11 cellular contexts compared by ENCODE assay signal in genomic region chr19:3374369-3375112, GRCh38. TPM values are rescaled to one million over a fixed set of nuclear protein-coding genes. Genes with fewer than 3 reads are reported as not detected.
DNase-seq lines count a peak whose midpoint lies in the region; ATAC-seq, FAIRE-seq and TF ChIP-seq lines count a peak whose summit lies in the region.
"Had no signal": no experiment of that assay in that cellular context is flagged by ENCODE, and none has a peak within 500 bp of the region (broad histone marks: within the 10 kb centered on the region; RNA-seq: fewer than 3 reads in every experiment).

No MANE protein-coding gene starts in this region.

- no peak overlapping the region for H2BK120ac ChIP-seq in H1 (replicated peaks; ENCODE audit: low read depth, low read length)

- no peak for FAIRE-seq in H1 (lab: Jason Lieb, UNC)
- FAIRE-seq: G401.6, HTR-8/SVneo had no signal

- peaks cover 0 to 8% of the 10 kb centered on the region in 2 experiments for H4K20me1 ChIP-seq in H1 (replicated peaks in 1 of 2; ENCODE audit: control insufficient read depth in 1 of 2, insufficient read depth in 2 of 2, low read length in 2 of 2)

- no peak overlapping the region for H3K18ac ChIP-seq in H1 (ENCODE audit: extremely low read depth, low read length)

- no peak overlapping the region for H3K9ac ChIP-seq in H1 (replicated peaks in 1 of 4; ENCODE audit: extremely low read depth in 1 of 4, low read depth in 3 of 4, low read length in 3 of 4)
- H3K9ac ChIP-seq in muscle layer of colon (ENCODE audit: low read length) = peak overlapping the region; percentile 46

- H2BK20ac ChIP-seq in H1 (ENCODE audit: low read length) = no peak overlapping the region

- 50% methylated on average over 10 of the region's 10 CpGs; no CpG with 5 or more reads in 1 of the 2 experiments for WGBS in H1 (ENCODE audit: extremely low coverage in 1 of 2, insufficient coverage in 1 of 2, insufficient read length in 1 of 2, insufficient replicate concordance in 2 of 2, low coverage in 1 of 2, low lambda C conversion rate in 2 of 2, missing lambda C conversion rate in 1 of 2), 2 experiments
- whole genome bisulfite sequencing in upper lobe of left lung, 2 donors = 37 to 40% methylated on average over 9 to 10 of the region's 10 CpGs

- H3K27ac ChIP-seq in Peyer's patch (peak overlapping the region; percentile 60 to 89 (median 75)), H1 (ENCODE audit: low read depth, low read length) (no peak overlapping the region), muscle layer of colon (ENCODE audit: low read depth, low read length) (peak overlapping the region; percentile 81), upper lobe of left lung (peak overlapping the region; percentile 86 to 100 (median 94))

- H3K4me2 ChIP-seq in H1 (ENCODE audit: insufficient read depth in 1 of 2, low read depth in 2 of 2, low read length in 2 of 2) = no peak overlapping the region

- H3K23ac ChIP-seq in H1 (ENCODE audit: insufficient read length) = no peak overlapping the region

- DNase-seq in Peyer's patch (no peak), H1 (ENCODE audit: low read depth in 1 of 2, low spot score in 2 of 2) (no peak), upper lobe of left lung (peak; percentile 53 to 86), SHP77 (lab: John Stamatoyannopoulos, UW) (no peak)
- DNase-seq: activated T-cell treated with anti-CD3 and anti-CD28 coated beads for 4 hours, NCI-H2171 had no signal

- H3K79me1 ChIP-seq in H1 (ENCODE audit: low read depth, low read length) = no peaks in the 10 kb centered on the region

- no peaks in the 10 kb centered on the region for H3K36me3 ChIP-seq in Peyer's patch
- no peaks in the 10 kb centered on the region for H3K36me3 ChIP-seq in H1 (ENCODE audit: control insufficient read depth in 2 of 4, insufficient read depth in 4 of 4, low read length in 3 of 4)
- peaks cover 5% of the 10 kb centered on the region for H3K36me3 ChIP-seq in muscle layer of colon (ENCODE audit: insufficient read depth, low read length)
- peaks cover 0 to 6% (median 0%) of the 10 kb centered on the region in 4 donors for H3K36me3 ChIP-seq in upper lobe of left lung

- no peak for TF ChIP-seq POLR2A in Peyer's patch (IDR thresholded peaks at IDR 0.05)
- no peak for TF ChIP-seq POLR2A in H1 (IDR thresholded peaks at IDR 0.05; ENCODE audit: control extremely low read depth in 1 of 2, low read depth in 2 of 2, low read length in 2 of 2)
- TF ChIP-seq POLR2A in upper lobe of left lung (IDR thresholded peaks at IDR 0.05) = no peak

- H3K4me1 ChIP-seq in Peyer's patch (peaks cover 0 to 26% (median 2%) of the 10 kb centered on the region in 4 donors), H1 (replicated peaks in 1 of 4; ENCODE audit: control insufficient read depth in 3 of 4, insufficient read depth in 4 of 4, low read length in 3 of 4) (peaks cover 0 to 15% (median 8%) of the 10 kb centered on the region in 4 experiments; a peak in 5 of 7 replicates), muscle layer of colon (ENCODE audit: insufficient read depth, low read length) (peaks cover 67% of the 10 kb centered on the region), upper lobe of left lung (peaks cover 37 to 55% (median 51%) of the 10 kb centered on the region in 4 donors)

- H2AK5ac ChIP-seq in H1 (ENCODE audit: low read depth, low read length) = no peak overlapping the region

- TF ChIP-seq CTCF in Peyer's patch (IDR thresholded peaks at IDR 0.05) = no peak
- no peak for TF ChIP-seq CTCF in H1 (IDR thresholded peaks at IDR 0.05; ENCODE audit: control extremely low read depth in 1 of 3, insufficient read depth in 1 of 3, low read depth in 1 of 3, low read length in 3 of 3)
- no peak for TF ChIP-seq CTCF in upper lobe of left lung (IDR thresholded peaks at IDR 0.05)

- H3K23me2 ChIP-seq in H1 (ENCODE audit: low read depth, low read length) = no peaks in the 10 kb centered on the region; the same call in 1 of the 2 replicates

- H2BK15ac ChIP-seq in H1 (ENCODE audit: low read length) = peak overlapping the region; percentile 40

- no peak overlapping the region for H2AFZ ChIP-seq in H1 (ENCODE audit: low read length)

- no peak for TF ChIP-seq RAD21 in H1 (IDR thresholded peaks at IDR 0.05 in 1 of 2, conservative IDR thresholded peaks at IDR 0.05 in 1 of 2; ENCODE audit: low read depth in 2 of 2, low read length in 2 of 2)

- no peak overlapping the region for H3K4ac ChIP-seq in H1 (replicated peaks; ENCODE audit: insufficient read length, low read depth, low read length)

- H3K9me3 ChIP-seq in Peyer's patch (no peaks in the 10 kb centered on the region), H1 (ENCODE audit: insufficient read depth in 2 of 2, low read depth in 1 of 2, low read length in 1 of 2) (no peaks in the 10 kb centered on the region; a peak in 1 of 4 replicates), muscle layer of colon (ENCODE audit: low read length) (no peaks in the 10 kb centered on the region), upper lobe of left lung (no peaks in the 10 kb centered on the region)

- no peak overlapping the region for H4K91ac ChIP-seq in H1 (replicated peaks; ENCODE audit: insufficient read length, low read length)

- TF ChIP-seq EP300 in H1 (IDR thresholded peaks at IDR 0.05; ENCODE audit: borderline replicate concordance in 1 of 2, low read depth in 2 of 2, low read length in 2 of 2) (no peak), upper lobe of left lung (IDR thresholded peaks at IDR 0.05) (peak in 1 of 4 donors; percentile 60)

- H3K79me2 ChIP-seq in H1 (ENCODE audit: control insufficient read depth in 1 of 2, insufficient read depth in 2 of 2, low read length in 2 of 2) = no peaks in the 10 kb centered on the region

- POLR2A ChIA-PET in H1 (lab: Charles Lee; ENCODE audit: partially characterized antibody) = interaction anchor here (0.6 to 1.5 kb wide), 3 partner anchors 40 to 55 kb away, joined by 3 read pairs; no protein-coding TSS in a partner anchor

- H3K56ac ChIP-seq in H1 (replicated peaks; ENCODE audit: insufficient read length, low read depth, low read length) = no peak overlapping the region

- H3K4me3 ChIP-seq in Peyer's patch (peak overlapping the region in 2 of 4 donors; percentile 13 to 14), H1 (ENCODE audit: extremely low read depth in 1 of 4, insufficient read depth in 2 of 4, low read depth in 3 of 4, low read length in 4 of 4) (no peak overlapping the region), muscle layer of colon (ENCODE audit: low read depth in 1 of 2, low read length in 2 of 2) (peak overlapping the region in 1 of 2 donors; percentile 21), upper lobe of left lung (peak overlapping the region in 1 of 4 donors; percentile 7)

- no peak overlapping the region for H2BK12ac ChIP-seq in H1 (ENCODE audit: low read depth, low read length)

- no peak overlapping the region for H4K5ac ChIP-seq in H1 (ENCODE audit: insufficient read length, low read depth, low read length)

- H2BK5ac ChIP-seq in H1 (ENCODE audit: low read depth, low read length) = no peak overlapping the region

- H3K14ac ChIP-seq in H1 (ENCODE audit: insufficient read length) = no peak overlapping the region

- no peak overlapping the region for H4K8ac ChIP-seq in H1 (ENCODE audit: extremely low read depth, insufficient read depth, low read length)

- H3K27me3 ChIP-seq in Peyer's patch = no peaks in the 10 kb centered on the region
- H3K27me3 ChIP-seq in H1 (replicated peaks in 1 of 4; ENCODE audit: control insufficient read depth in 3 of 4, extremely low read depth in 1 of 4, insufficient read depth in 3 of 4, low read length in 3 of 4) = peaks cover 26 to 57% (median 47%) of the 10 kb centered on the region in 4 experiments
- H3K27me3 ChIP-seq in muscle layer of colon (ENCODE audit: control insufficient read depth in 1 of 2, insufficient read depth in 2 of 2, low read length in 2 of 2) = no peaks in the 10 kb centered on the region
- no peaks in the 10 kb centered on the region for H3K27me3 ChIP-seq in upper lobe of left lung

- ATAC-seq in upper lobe of left lung (ENCODE audit: low FRiP score in 2 of 2) (peak; percentile 23 to 67), HG03097 (IDR thresholded peaks at IDR 0.05; ENCODE audit: low FRiP score, unreplicated experiment) (no peak), HG03108 (IDR thresholded peaks at IDR 0.05; ENCODE audit: unreplicated experiment) (no peak)

- CTCF ChIA-PET in H1 (lab: Charles Lee; ENCODE audit: partially characterized antibody) = interaction anchor here (0.6 to 2.6 kb wide), 10 partner anchors 9 to 412 kb away, joined by 3 to 8 read pairs (median 3); no protein-coding TSS in a partner anchor

TF ChIP-seq in H1, 55 proteins besides CTCF, POLR2A, EP300 and RAD21:
- no peak for TF ChIP-seq ZNF274 (IDR thresholded peaks at IDR 0.05; ENCODE audit: borderline replicate concordance, extremely low read depth, low read length)
- peak; percentile 75; the same call in 1 of the 2 replicates for TF ChIP-seq KDM1A (IDR thresholded peaks at IDR 0.05; ENCODE audit: borderline replicate concordance, low read length)

RNA-seq across cellular contexts. Expression of gene NFIC, which starts 8.2 kb away (rescaled TPM):
- total RNA-seq in Peyer's patch = 100 to 1,000 TPM in 1 of 4 donors, 10 to 100 TPM in 3; 34.7 to 191 (median 64.9) TPM
- total RNA-seq in H1 (2021; fragmentation: NEBNext Ultra II Directional; extraction: Animal tissue kit (Norgen Biotek cat#: 25700)) = 2.6 and 3.2 TPM in 2 replicates
- polyA plus RNA-seq in H1 (2011; rRNA removed) = 0.56 and 0.82 TPM in 2 replicates
- polyA plus RNA-seq in H1 (2011; cell fraction: cytosol; rRNA removed) = 0.35 TPM
- polyA plus RNA-seq in H1 (2011; cell fraction: nucleus; rRNA removed) = 0.88 TPM
- 2.1 to 4.3 TPM (median 3.5 TPM) in 4 replicates for polyA plus RNA-seq in H1 (2012, experiment 1 of 2)
- 2.9 TPM for polyA plus RNA-seq in H1 (2012, experiment 2 of 2)
- polyA plus RNA-seq in H1 (2013, experiment 1 of 2) = 6.0 TPM
- polyA plus RNA-seq in H1 (2013, experiment 2 of 2) = 5.3 TPM
- 0.34 and 0.41 TPM in 2 replicates for polyA minus RNA-seq in H1 (2011; rRNA and poly(A)+ RNA removed)
- polyA minus RNA-seq in H1 (2011; cell fraction: cytosol; rRNA and poly(A)+ RNA removed) = 1.2 TPM
- polyA minus RNA-seq in H1 (2011; cell fraction: nucleus; rRNA and poly(A)+ RNA removed) = 1.6 TPM
- 100 to 1,000 TPM in 5 of 6 donors, 10 to 100 TPM in 1; 96.1 to 175 (median 154) TPM for total RNA-seq in upper lobe of left lung

Comparison
In these comparisons a context has a peak if more than half of its experiments do, and no peak if none do; other contexts are left out.
1. DNase-seq: peak in upper lobe of left lung (2 of 2); none in Peyer's patch (0 of 3), H1 (0 of 2) and SHP77 (0 of 2).
2. ATAC-seq: peak in upper lobe of left lung (2 of 2); none in HG03097 (single experiment) and HG03108 (single experiment).